In genomic region chr7:28472332-28472731, GRCh38 we compare ENCODE assay signal across 23 cellular contexts.
DNase-seq lines count a peak whose midpoint lies in the region; ATAC-seq, FAIRE-seq and TF ChIP-seq lines count a peak whose summit lies in the region.
"Had no signal": no experiment of that assay in that cellular context is flagged by ENCODE, and none has a peak within 500 bp of the region (broad histone marks: within the 10 kb centered on the region; RNA-seq: fewer than 3 reads in every experiment).

No MANE protein-coding gene starts in this region.

- H4K20me1 ChIP-seq in HCT116 (ENCODE audit: insufficient read depth), result no peaks in the 10 kb centered on the region

- H2AFZ ChIP-seq in HCT116 (ENCODE audit: low read depth, low read length, poor library complexity, severe bottlenecking), result no peak overlapping the region

- RAD21 ChIA-PET in HCT116 (lab: Charles Lee; ENCODE audit: low non-redundant PET in 1 of 2, low total read pairs in 2 of 2, uncharacterized antibody in 2 of 2, unreplicated experiment in 2 of 2), result no interaction called here

- peaks cover 5% of the 10 kb centered on the region for H3K9me3 Mint-ChIP-seq in WTC11
- peaks cover 6% of the 10 kb centered on the region for H3K9me3 Mint-ChIP-seq in progenitor cell of endocrine pancreas (ENCODE audit: low read depth)
- H3K9me3 Mint-ChIP-seq in natural killer cell, result no peaks in the 10 kb centered on the region
- H3K9me3 Mint-ChIP-seq: CD14-positive monocyte; CD8-positive, alpha-beta T cell had no signal

- no peak overlapping the region for H3K27ac Mint-ChIP-seq in WTC11
- peak overlapping the region; percentile 29 for H3K27ac Mint-ChIP-seq in progenitor cell of endocrine pancreas
- no peak overlapping the region for H3K27ac Mint-ChIP-seq in natural killer cell
- H3K27ac Mint-ChIP-seq: CD14-positive monocyte; CD8-positive, alpha-beta T cell had no signal

- H3K27me3 Mint-ChIP-seq in WTC11 (ENCODE audit: low read depth) (no peaks in the 10 kb centered on the region), progenitor cell of endocrine pancreas (peaks cover 18% of the 10 kb centered on the region), natural killer cell (ENCODE audit: low read depth in 2 of 2) (peaks cover 21 to 65% of the 10 kb centered on the region in 2 donors)

- H3K4me2 ChIP-seq in A549 (no peak overlapping the region), HCT116 (ENCODE audit: low read length) (no peak overlapping the region)

- 29% methylated on average over 6 of the region's 6 CpGs for WGBS in A549 (ENCODE audit: missing lambda C conversion rate)

- H3K4me1 ChIP-seq in A549, result no peaks in the 10 kb centered on the region
- no peaks in the 10 kb centered on the region for H3K4me1 ChIP-seq in HCT116 (ENCODE audit: control insufficient read depth in 1 of 2, insufficient read depth in 2 of 2, low read length in 2 of 2)
- H3K4me1 ChIP-seq: BE2C had no signal

- TF ChIP-seq RAD21 in A549 (conservative IDR thresholded peaks at IDR 0.05 in 1 of 2, IDR thresholded peaks at IDR 0.05 in 1 of 2), result no peak
- TF ChIP-seq RAD21 in HCT116 (IDR thresholded peaks at IDR 0.05; ENCODE audit: low read depth), result no peak

- H3K4me3 Mint-ChIP-seq in WTC11 (no peak overlapping the region), progenitor cell of endocrine pancreas (ENCODE audit: low read depth) (no peak overlapping the region), natural killer cell (no peak overlapping the region)
- H3K4me3 Mint-ChIP-seq: CD14-positive monocyte; CD8-positive, alpha-beta T cell had no signal

- CTCF ChIA-PET in A549 (lab: Yijun Ruan, JAX), result no interaction called here
- CTCF ChIA-PET in HCT116 (lab: Charles Lee), result no interaction called here
- CTCF ChIA-PET in WTC11 (lab: Charles Lee), result interaction anchor here (0.5 to 1.0 kb wide), 2 partner anchors 78 to 83 kb away, joined by 3 read pairs; no protein-coding TSS in a partner anchor

- intact Hi-C loops in HCT116 (cut with micrococcal nuclease), result no loop called here
- intact Hi-C loops in natural killer cell (cut with micrococcal nuclease), result no loop called here
- intact Hi-C loops in left ventricle myocardium superior (cut with micrococcal nuclease), result no loop called here

- H3K9me3 ChIP-seq in A549, result no peaks in the 10 kb centered on the region
- no peaks in the 10 kb centered on the region for H3K9me3 ChIP-seq in HCT116 (ENCODE audit: control insufficient read depth in 1 of 2, insufficient read depth in 1 of 2, low read depth in 1 of 2, low read length in 2 of 2)
- H3K9me3 ChIP-seq: BE2C had no signal

- H3K27ac ChIP-seq in A549 (no peak overlapping the region), HCT116 (ENCODE audit: low read depth, low read length) (no peak overlapping the region)
- H3K27ac ChIP-seq: HL-60 had no signal

- no TSS peak for BruUV-seq in HCT116 (replicated peaks; lab: Mats Ljungman, UMichigan)

- H3K4me1 Mint-ChIP-seq in WTC11 (peaks cover 3% of the 10 kb centered on the region; the same call in 1 of the 2 replicates), progenitor cell of endocrine pancreas (ENCODE audit: low read depth) (peaks cover 20% of the 10 kb centered on the region), natural killer cell (no peaks in the 10 kb centered on the region)
- H3K4me1 Mint-ChIP-seq: CD14-positive monocyte had no signal

- TF ChIP-seq CTCF in A549 (IDR thresholded peaks at IDR 0.05) (no peak), HCT116 (IDR thresholded peaks at IDR 0.05 in 2 of 3, conservative IDR thresholded peaks at IDR 0.05 in 1 of 3; ENCODE audit: borderline replicate concordance in 1 of 3, insufficient read depth in 1 of 3, low read depth in 2 of 3, low read length in 2 of 3) (0 out of 6 replicates have a peak, but pooled peaks of 1 of the 3 experiments have one; percentile 6), WTC11 (IDR thresholded peaks at IDR 0.05) (no peak), progenitor cell of endocrine pancreas (IDR thresholded peaks at IDR 0.05; ENCODE audit: unreplicated experiment) (peak; percentile 37), natural killer cell (IDR thresholded peaks at IDR 0.05) (no peak)

- POLR2A ChIA-PET in A549 (lab: Yijun Ruan, JAX) (no interaction called here), HCT116 (lab: Charles Lee) (no interaction called here), WTC11 (lab: Charles Lee) (no interaction called here)

- FAIRE-seq in A549 (lab: Jason Lieb, UNC), result no peak
- FAIRE-seq: A204.1, D721Med, G401.6, GM12891 had no signal

- no peak for TF ChIP-seq POLR2A in A549 (IDR thresholded peaks at IDR 0.05; ENCODE audit: low read length)
- TF ChIP-seq POLR2A in HCT116 (IDR thresholded peaks at IDR 0.05; ENCODE audit: borderline replicate concordance, extremely low read depth, insufficient read depth, insufficient read length), result no peak

- TF ChIP-seq EP300 in A549 (IDR thresholded peaks at IDR 0.05), result no peak

- DNase-seq in A549 (ENCODE audit: low read depth in 1 of 2, low spot score in 1 of 2), result no peak
- no peak for DNase-seq in HCT116 (ENCODE audit: low read depth, low spot score)
- no peak for DNase-seq in WTC11 (ENCODE audit: low spot score)
- DNase-seq in progenitor cell of endocrine pancreas (ENCODE audit: low spot score, unreplicated experiment), result no peak
- DNase-seq in natural killer cell, result no peak
- DNase-seq in left ventricle myocardium superior, result no peak
- DNase-seq: BE2C; CD8-positive, alpha-beta T cell; COR-L47; DMS153; DMS79 treated with DMSO at 0.1 percent for 48 hours; EL; GOT3; HCEC 1CT; IMR-90; KG1 had no signal

- H3K79me2 ChIP-seq in HCT116 (ENCODE audit: insufficient read depth, low read length), result no peaks in the 10 kb centered on the region

- no peak overlapping the region for H3K9ac ChIP-seq in HCT116 (ENCODE audit: low read length)

- H3K36me3 Mint-ChIP-seq in WTC11 (no peaks in the 10 kb centered on the region), progenitor cell of endocrine pancreas (ENCODE audit: insufficient read depth) (no peaks in the 10 kb centered on the region), natural killer cell (no peaks in the 10 kb centered on the region)
- H3K36me3 Mint-ChIP-seq: CD14-positive monocyte; CD8-positive, alpha-beta T cell had no signal

- ATAC-seq in A549 (peak; percentile 48 to 67; a peak in 4 of 6 replicates), HCT116 (peak; percentile 53; the same call in 1 of the 2 replicates), WTC11 (peak; percentile 70), natural killer cell (no peak), left ventricle myocardium superior (no peak), HG02588 (IDR thresholded peaks at IDR 0.05; ENCODE audit: unreplicated experiment) (no peak)
- ATAC-seq: CD8-positive, alpha-beta T cell had no signal

- H3K9me2 ChIP-seq in HCT116 (ENCODE audit: insufficient read depth), result no peaks in the 10 kb centered on the region

- H3K36me3 ChIP-seq in HCT116 (ENCODE audit: control insufficient read depth in 1 of 2, insufficient read depth in 2 of 2, low read length in 2 of 2), result no peaks in the 10 kb centered on the region
- H3K36me3 ChIP-seq: BE2C had no signal

- H3K4me3 ChIP-seq in A549 (no peak overlapping the region), HCT116 (replicated peaks in 1 of 2; ENCODE audit: low read depth in 1 of 2, low read length in 2 of 2) (no peak overlapping the region)

- peaks cover 86% of the 10 kb centered on the region for H3K27me3 ChIP-seq in HCT116 (ENCODE audit: insufficient read depth, low read length)
- H3K27me3 ChIP-seq: BE2C had no signal

TF ChIP-seq in A549, 52 proteins besides CTCF, POLR2A, EP300 and RAD21 (continues in another document):
- no peak for TF ChIP-seq ELK1 (IDR thresholded peaks at IDR 0.05; ENCODE audit: low read depth, low read length)
- TF ChIP-seq MYC (IDR thresholded peaks at IDR 0.05; ENCODE audit: borderline replicate concordance, low read length), result no peak

TF ChIP-seq in HCT116, 20 proteins besides CTCF, POLR2A, EP300 and RAD21 (continues in another document):
- TF ChIP-seq TCF7L2 (IDR thresholded peaks at IDR 0.05; ENCODE audit: borderline replicate concordance, extremely low read depth, insufficient read depth, insufficient read length) (no peak), SIN3A (IDR thresholded peaks at IDR 0.05; ENCODE audit: low read depth) (no peak), YY1 (IDR thresholded peaks at IDR 0.05; ENCODE audit: extremely low read depth, insufficient replicate concordance, low read depth, low read length) (no peak), SRF (IDR thresholded peaks at IDR 0.05; ENCODE audit: low read depth) (no peak)

TF ChIP-seq in WTC11, 78 proteins besides CTCF, POLR2A, EP300 and RAD21 (continues in another document):
- TF ChIP-seq SP1 (CRISPR knock-in tag; conservative IDR thresholded peaks at IDR 0.05), result no peak
- no peak for TF ChIP-seq ZNF396 (CRISPR knock-in tag; IDR thresholded peaks at IDR 0.05; ENCODE audit: borderline replicate concordance)
- no peak for TF ChIP-seq FOXK1 (CRISPR knock-in tag; IDR thresholded peaks at IDR 0.05)
- no peak for TF ChIP-seq NFE2L1 (CRISPR knock-in tag; IDR thresholded peaks at IDR 0.05)
- no peak for TF ChIP-seq USF2 (CRISPR knock-in tag; IDR thresholded peaks at IDR 0.05)
- TF ChIP-seq ERG (CRISPR knock-in tag; IDR thresholded peaks at IDR 0.05), result no peak
- no peak for TF ChIP-seq CBFB (CRISPR knock-in tag; IDR thresholded peaks at IDR 0.05; ENCODE audit: low read depth)
- TF ChIP-seq NFATC4 (CRISPR knock-in tag; IDR thresholded peaks at IDR 0.05), result no peak
- no peak for TF ChIP-seq ZNF416 (CRISPR knock-in tag; IDR thresholded peaks at IDR 0.05)
- no peak for TF ChIP-seq EMX1 (CRISPR knock-in tag; IDR thresholded peaks at IDR 0.05)
- no peak for TF ChIP-seq FOXJ3 (CRISPR knock-in tag; IDR thresholded peaks at IDR 0.05; ENCODE audit: borderline replicate concordance)
- TF ChIP-seq SMAD4 (CRISPR knock-in tag; IDR thresholded peaks at IDR 0.05), result no peak
- TF ChIP-seq ZNF121 (CRISPR knock-in tag; IDR thresholded peaks at IDR 0.05), result no peak
- TF ChIP-seq NR2C2 (CRISPR knock-in tag; IDR thresholded peaks at IDR 0.05), result no peak

Comparison
In these comparisons a context has a peak if more than half of its experiments do, and no peak if none do; other contexts are left out.
1. ATAC-seq: peak in A549 (2 of 2), HCT116 (single experiment) and WTC11 (single experiment); none in natural killer cell (0 of 3), left ventricle myocardium superior (single experiment) and HG02588 (single experiment).